Comparison of ENCODE assay signal across 22 cellular contexts in the genomic region with DNA sequence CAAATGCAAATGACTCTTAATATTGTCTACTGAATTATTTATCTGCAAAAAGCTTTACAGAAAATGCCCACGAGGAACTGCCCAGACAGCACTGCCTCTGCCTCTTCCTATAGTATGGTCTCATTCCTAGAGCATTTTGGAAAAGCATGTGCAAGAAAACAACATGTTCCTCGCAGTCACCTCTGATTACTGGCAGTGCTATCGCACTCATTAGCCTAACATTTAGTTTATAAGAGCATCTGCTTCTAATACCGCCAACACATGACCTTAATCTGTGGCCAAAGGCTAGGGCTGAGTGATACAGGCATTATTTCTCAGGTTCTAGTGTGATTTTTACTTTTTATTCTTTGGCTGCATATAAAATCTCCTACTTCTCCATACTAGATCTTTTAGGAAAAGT.
DNase-seq lines count a peak whose midpoint lies in the region; ATAC-seq and TF ChIP-seq lines count a peak whose summit lies in the region.
"Had no signal": no experiment of that assay in that cellular context is flagged by ENCODE, and none has a peak within 500 bp of the region (broad histone marks: within the 10 kb centered on the region; RNA-seq: fewer than 3 reads in every experiment).

No MANE protein-coding gene starts in this region.

- H4K8ac ChIP-seq in neuronal stem cell (ENCODE audit: low read depth, low read length): no peak overlapping the region

- no peaks in the 10 kb centered on the region for H3K4me1 Mint-ChIP-seq in nephron progenitor cell
- H3K4me1 Mint-ChIP-seq: CD4-positive, alpha-beta memory T cell; IgD-negative memory B cell had no signal

- H2AFZ ChIP-seq in SK-N-SH (ENCODE audit: low read depth): no peak overlapping the region
- no peak overlapping the region for H2AFZ ChIP-seq in neuronal stem cell (ENCODE audit: low read length)

- H3K4me3 ChIP-seq in SK-N-SH (ENCODE audit: low read depth in 2 of 2, low read length in 1 of 2) (no peak overlapping the region), adrenal gland (no peak overlapping the region), neuronal stem cell (ENCODE audit: low read length in 2 of 2) (no peak overlapping the region), colonic mucosa (no peak overlapping the region)

- no peak for ATAC-seq in SK-N-SH treated with all-trans-retinoic acid at 6 μM for 48 hours
- ATAC-seq: HCT116 had no signal

- H3K79me1 ChIP-seq in neuronal stem cell (ENCODE audit: low read depth, low read length): no peaks in the 10 kb centered on the region

- H3K27me3 ChIP-seq in SK-N-SH (ENCODE audit: insufficient read depth) (no peaks in the 10 kb centered on the region), adrenal gland (no peaks in the 10 kb centered on the region), neuronal stem cell (ENCODE audit: control insufficient read depth in 3 of 3, insufficient read depth in 3 of 3, low read depth in 1 of 3, low read length in 3 of 3) (no peaks in the 10 kb centered on the region), colonic mucosa (no peaks in the 10 kb centered on the region)

- H3K9me2 ChIP-seq in SK-N-SH: no peaks in the 10 kb centered on the region

- no peak overlapping the region for H4K91ac ChIP-seq in neuronal stem cell (ENCODE audit: low read depth, low read length, poor library complexity)

- H3K36me3 ChIP-seq in SK-N-SH (replicated peaks in 1 of 2; ENCODE audit: control insufficient read depth in 1 of 2, insufficient read depth in 2 of 2, low read length in 1 of 2): peaks cover 0 to 2% of the 10 kb centered on the region in 2 experiments
- H3K36me3 ChIP-seq in adrenal gland (replicated peaks in 1 of 2): no peaks in the 10 kb centered on the region
- no peaks in the 10 kb centered on the region for H3K36me3 ChIP-seq in neuronal stem cell (replicated peaks in 1 of 2; ENCODE audit: control insufficient read depth in 2 of 2, insufficient read depth in 2 of 2, low read length in 2 of 2)
- no peaks in the 10 kb centered on the region for H3K36me3 ChIP-seq in colonic mucosa

- no peaks in the 10 kb centered on the region for H3K9me3 Mint-ChIP-seq in nephron progenitor cell
- H3K9me3 Mint-ChIP-seq: CD4-positive, alpha-beta memory T cell; IgD-negative memory B cell had no signal

- H3K4ac ChIP-seq in neuronal stem cell (ENCODE audit: low read length): no peak overlapping the region

- intact Hi-C loops in adrenal gland (cut with DNase I): no loop called here
- intact Hi-C loops in colonic mucosa (cut with DNase I): no loop called here

- H2BK5ac ChIP-seq in neuronal stem cell (ENCODE audit: low read length): no peak overlapping the region

- POLR2A ChIA-PET in SK-N-SH (lab: Yijun Ruan, JAX): no interaction called here

- no peak overlapping the region for H3K4me2 ChIP-seq in SK-N-SH
- no peak overlapping the region for H3K4me2 ChIP-seq in neuronal stem cell (ENCODE audit: insufficient read depth, low read length, poor library complexity, severe bottlenecking)

- no peak overlapping the region for H3K23ac ChIP-seq in neuronal stem cell (ENCODE audit: low read depth, low read length, poor library complexity)

- H3K27ac Mint-ChIP-seq in nephron progenitor cell: peak overlapping the region; percentile 11
- H3K27ac Mint-ChIP-seq: CD4-positive, alpha-beta memory T cell; IgD-negative memory B cell had no signal

- no peak overlapping the region for H2BK12ac ChIP-seq in neuronal stem cell (ENCODE audit: low read length)

- H3K4me1 ChIP-seq in SK-N-SH (ENCODE audit: control insufficient read depth in 1 of 2, insufficient read depth in 2 of 2, low read depth in 1 of 2, low read length in 1 of 2) (peaks cover 0 to 7% of the 10 kb centered on the region in 2 experiments; a peak in 1 of 4 replicates), adrenal gland (replicated peaks in 1 of 2) (no peaks in the 10 kb centered on the region), neuronal stem cell (ENCODE audit: control insufficient read depth in 2 of 2, insufficient read depth in 1 of 2, low read depth in 1 of 2, low read length in 2 of 2) (peaks cover 0 to 3% of the 10 kb centered on the region in 2 donors), colonic mucosa (no peaks in the 10 kb centered on the region)

- H3F3A ChIP-seq in SK-N-SH (replicated peaks; ENCODE audit: insufficient read depth): no peaks in the 10 kb centered on the region

- no peak overlapping the region for H3K4me3 Mint-ChIP-seq in nephron progenitor cell
- H3K4me3 Mint-ChIP-seq: CD4-positive, alpha-beta memory T cell; IgD-negative memory B cell had no signal

- no peak overlapping the region for H3K14ac ChIP-seq in neuronal stem cell (ENCODE audit: low read length)

- CTCF ChIA-PET in SK-N-SH (lab: Yijun Ruan, JAX): no interaction called here

- H2BK120ac ChIP-seq in neuronal stem cell (ENCODE audit: low read depth, low read length): no peak overlapping the region

- DNase-seq in SK-N-SH: peak; percentile 20
- DNase-seq in DMS 273 treated with DMSO at 0.1 percent for 48 hours (lab: John Stamatoyannopoulos, UW): peak; percentile 13
- DNase-seq in cerebellum (ENCODE audit: low spot score): peak; percentile 3
- DNase-seq in nephron progenitor cell: no peak
- DNase-seq in adrenal gland: no peak
- no peak for DNase-seq in neuronal stem cell (ENCODE audit: low spot score)
- DNase-seq in colonic mucosa: no peak
- DNase-seq: 8988T; CD4-positive, alpha-beta memory T cell; DMS53; EL; GOT3; Karpas-422; NCI-H1092; NCI-H146; NCI-H2029 treated with DMSO at 0.1 percent for 48 hours; NCI-H2171 treated with DMSO at 0.1 percent for 48 hours; NCI-H69; OCI-M1 had no signal

- H3K9ac ChIP-seq in SK-N-SH: no peak overlapping the region
- H3K9ac ChIP-seq in neuronal stem cell (ENCODE audit: low read depth, low read length, poor library complexity): no peak overlapping the region
- H3K9ac ChIP-seq in colonic mucosa (ENCODE audit: low read depth in 2 of 2, low read length in 2 of 2): no peak overlapping the region

- H3K36me3 Mint-ChIP-seq in nephron progenitor cell (ENCODE audit: low read depth): no peaks in the 10 kb centered on the region

- TF ChIP-seq CTCF in SK-N-SH (IDR thresholded peaks at IDR 0.05) (no peak), nephron progenitor cell (IDR thresholded peaks at IDR 0.05) (no peak), adrenal gland (IDR thresholded peaks at IDR 0.05) (no peak), colonic mucosa (IDR thresholded peaks at IDR 0.05) (no peak)

- H2AK5ac ChIP-seq in neuronal stem cell (ENCODE audit: low read depth, low read length): no peak overlapping the region

- 78% methylated on average over 4 of the region's 4 CpGs for WGBS in SK-N-SH (ENCODE audit: low lambda C conversion rate)
- 75 to 88% (median 86%) methylated on average over 4 of the region's 4 CpGs for WGBS in adrenal gland, 4 donors
- no CpG with 5 or more reads among the region's 4 CpGs for WGBS in neuronal stem cell (ENCODE audit: extremely low coverage in 2 of 2, insufficient read length in 2 of 2, insufficient replicate concordance in 1 of 2), 2 donors

- no peaks in the 10 kb centered on the region for H3K27me3 Mint-ChIP-seq in nephron progenitor cell (ENCODE audit: low read depth, poor library complexity)
- H3K27me3 Mint-ChIP-seq: CD4-positive, alpha-beta memory T cell; IgD-negative memory B cell had no signal

- TF ChIP-seq POLR2A in adrenal gland (IDR thresholded peaks at IDR 0.05): no peak

- no peak overlapping the region for H3K18ac ChIP-seq in neuronal stem cell (ENCODE audit: low read length)

- H3K9me3 ChIP-seq in SK-N-SH (no peaks in the 10 kb centered on the region), adrenal gland (replicated peaks in 1 of 3) (no peaks in the 10 kb centered on the region), neuronal stem cell (replicated peaks in 1 of 2; ENCODE audit: control insufficient read depth in 2 of 2, insufficient read depth in 1 of 2, low read depth in 1 of 2, low read length in 2 of 2) (no peaks in the 10 kb centered on the region), colonic mucosa (no peaks in the 10 kb centered on the region)

- TF ChIP-seq EP300 in SK-N-SH (IDR thresholded peaks at IDR 0.05; ENCODE audit: borderline replicate concordance in 1 of 2, low read depth in 1 of 2, low read length in 1 of 2): no peak

- no peak for TF ChIP-seq RAD21 in SK-N-SH (IDR thresholded peaks at IDR 0.05; ENCODE audit: low read length)

- H3K27ac ChIP-seq in SK-N-SH (ENCODE audit: low read depth in 2 of 2, low read length in 1 of 2): peak overlapping the region in 1 of 2 experiments; percentile 77; a peak in 2 of 4 replicates
- no peak overlapping the region for H3K27ac ChIP-seq in adrenal gland
- no peak overlapping the region for H3K27ac ChIP-seq in neuronal stem cell (replicated peaks; ENCODE audit: low read length)
- H3K27ac ChIP-seq in colonic mucosa: no peak overlapping the region

- no peaks in the 10 kb centered on the region for H3K79me2 ChIP-seq in SK-N-SH (ENCODE audit: insufficient read depth)

- no peak overlapping the region for H2BK15ac ChIP-seq in neuronal stem cell (ENCODE audit: low read length)

- H4K20me1 ChIP-seq in SK-N-SH (ENCODE audit: insufficient read depth): no peaks in the 10 kb centered on the region

TF ChIP-seq in SK-N-SH, 30 proteins besides CTCF, POLR2A, EP300 and RAD21:
- peak; percentile 39; the same call in 1 of the 2 replicates for TF ChIP-seq MXI1 (IDR thresholded peaks at IDR 0.05; ENCODE audit: low read depth, low read length)
- no peak for TF ChIP-seq SMC3 (IDR thresholded peaks at IDR 0.05; ENCODE audit: low read depth, low read length)

TF ChIP-seq in SK-N-SH treated with all-trans-retinoic acid at 6 μM for 48 hours, 23 proteins besides CTCF, POLR2A, EP300 and RAD21:
- TF ChIP-seq RARB (CRISPR knock-in tag; IDR thresholded peaks at IDR 0.05): no peak

Comparison
In these comparisons a context has a peak if more than half of its experiments do, and no peak if none do; other contexts are left out.
1. DNase-seq: peak in SK-N-SH (single experiment), DMS 273 treated with DMSO at 0.1 percent for 48 hours (single experiment) and cerebellum (single experiment); none in nephron progenitor cell (single experiment), adrenal gland (0 of 7), neuronal stem cell (single experiment) and colonic mucosa (single experiment).